ENCODE assay signal across 8 cellular contexts in genomic region chr10:12195281-12195602, GRCh38. TPM values are rescaled to one million over a fixed set of nuclear protein-coding genes. Genes with fewer than 3 reads are reported as not detected.
DNase-seq lines count a peak whose midpoint lies in the region; TF ChIP-seq lines count a peak whose summit lies in the region.

No MANE protein-coding gene starts in this region.

- H3K9me3 ChIP-seq in AG04450 (ENCODE audit: control insufficient read depth, insufficient read depth, low read length) (peaks cover 3% of the 10 kb centered on the region; the same call in 1 of the 2 replicates), Loucy (ENCODE audit: insufficient read depth, low read depth, low read length) (no peaks in the 10 kb centered on the region), ectodermal cell (ENCODE audit: control insufficient read depth, low read length) (no peaks in the 10 kb centered on the region), neural progenitor cell (ENCODE audit: low read depth) (no peaks in the 10 kb centered on the region)

- peak overlapping the region; percentile 83 for H3K4me2 ChIP-seq in Loucy (ENCODE audit: low read depth, low read length, poor library complexity, severe bottlenecking)
- peak overlapping the region; percentile 95 for H3K4me2 ChIP-seq in neural progenitor cell

- 1% methylated on average over 12 of the region's 12 CpGs for WGBS in ectodermal cell, 2 experiments

- H3K9ac ChIP-seq in Loucy (ENCODE audit: low read depth, low read length, poor library complexity, severe bottlenecking) (peak overlapping the region; percentile 87), neural progenitor cell (peak overlapping the region; percentile 72)

- TF ChIP-seq CTCF in AG04450 (IDR thresholded peaks at IDR 0.05; ENCODE audit: low read depth, low read length) (no peak), GM20000 (IDR thresholded peaks at IDR 0.05; ENCODE audit: extremely low read depth, missing control alignments) (no peak), Loucy (conservative IDR thresholded peaks at IDR 0.05; ENCODE audit: low read length) (no peak), neural progenitor cell (IDR thresholded peaks at IDR 0.05) (no peak)

- H3K79me2 ChIP-seq in Loucy (ENCODE audit: insufficient read depth, low read length) (peaks cover 88% of the 10 kb centered on the region), neural progenitor cell (ENCODE audit: low read depth) (peaks cover 95% of the 10 kb centered on the region)

- H3K27ac ChIP-seq in AG04450 (ENCODE audit: low read depth, low read length) (peak overlapping the region; percentile 88), ectodermal cell (ENCODE audit: insufficient read depth, low read depth, low read length, poor library complexity, severe bottlenecking) (no peak overlapping the region), neural progenitor cell (peak overlapping the region; percentile 77)

- H2AFZ ChIP-seq in Loucy (ENCODE audit: low read length) (peak overlapping the region; percentile 96), neural progenitor cell (replicated peaks) (peak overlapping the region; percentile 88)

- peaks cover 4% of the 10 kb centered on the region for H3K36me3 Mint-ChIP-seq in neural progenitor cell

- POLR2A ChIA-PET in AG04450 (lab: Yijun Ruan, JAX), result interaction anchor here (0.6 to 1.6 kb wide), 5 partner anchors 16 to 765 kb away, joined by 3 to 5 read pairs (median 3); partner anchors contain the start of gene UPF2

- CTCF ChIA-PET in AG04450 (lab: Charles Lee), result interaction anchor here (0.6 to 2.3 kb wide), 6 partner anchors 20 to 904 kb away, joined by 3 to 11 read pairs (median 5); partner anchors contain the start of gene OPTN

- H3K4me1 ChIP-seq in Loucy (ENCODE audit: insufficient read depth, low read length, poor library complexity, severe bottlenecking) (peaks cover 38% of the 10 kb centered on the region), ectodermal cell (ENCODE audit: control insufficient read depth, insufficient read depth, low read length) (peaks cover 17% of the 10 kb centered on the region), neural progenitor cell (peaks cover 19% of the 10 kb centered on the region)

- DNase-seq in AG04450 (ENCODE audit: low read depth, low spot score), result no peak
- peak; percentile 7 for DNase-seq in GM20000 (ENCODE audit: low spot score)
- DNase-seq in neural progenitor cell (ENCODE audit: low spot score), result no peak
- DNase-seq in NCI-H128 (lab: John Stamatoyannopoulos, UW; ENCODE audit: unreplicated experiment), result no peak
- no peak for DNase-seq in NCI-H446 (lab: John Stamatoyannopoulos, UW)
- no peak for DNase-seq in EL

- no peaks in the 10 kb centered on the region for H3K9me3 Mint-ChIP-seq in neural progenitor cell

- H3K27me3 Mint-ChIP-seq in neural progenitor cell (ENCODE audit: insufficient read depth, low read depth), result peaks cover 3% of the 10 kb centered on the region

- H3F3A ChIP-seq in Loucy (ENCODE audit: low read depth), result no peaks in the 10 kb centered on the region
- peaks cover 12% of the 10 kb centered on the region for H3F3A ChIP-seq in neural progenitor cell (ENCODE audit: low read depth)

- H4K20me1 ChIP-seq in Loucy (ENCODE audit: insufficient read depth, low read length, poor library complexity, severe bottlenecking) (peaks cover 23% of the 10 kb centered on the region), neural progenitor cell (ENCODE audit: low read depth) (peaks cover 6% of the 10 kb centered on the region)

- no peaks in the 10 kb centered on the region for H3K27me3 ChIP-seq in AG04450 (ENCODE audit: control insufficient read depth, insufficient read depth, low read length)
- H3K27me3 ChIP-seq in Loucy (ENCODE audit: insufficient read depth, low read length, poor library complexity, severe bottlenecking), result no peaks in the 10 kb centered on the region
- H3K27me3 ChIP-seq in ectodermal cell (ENCODE audit: control insufficient read depth, insufficient read depth, low read length, poor library complexity, severe bottlenecking), result no peaks in the 10 kb centered on the region
- no peaks in the 10 kb centered on the region for H3K27me3 ChIP-seq in neural progenitor cell

- H3K4me1 Mint-ChIP-seq in neural progenitor cell, result peaks cover 14% of the 10 kb centered on the region

- H3K27ac Mint-ChIP-seq in neural progenitor cell, result peak overlapping the region; percentile 99

- H3K9me2 ChIP-seq in Loucy (replicated peaks; ENCODE audit: low read depth, low read length), result no peaks in the 10 kb centered on the region

- H3K4me3 ChIP-seq in AG04450 (ENCODE audit: low read depth, low read length), result peak overlapping the region; percentile 99
- peak overlapping the region; percentile 91 for H3K4me3 ChIP-seq in Loucy (ENCODE audit: low read length, poor library complexity, severe bottlenecking)
- H3K4me3 ChIP-seq in ectodermal cell (ENCODE audit: insufficient read depth, low read depth, low read length), result peak overlapping the region; percentile 88
- H3K4me3 ChIP-seq in neural progenitor cell, result peak overlapping the region; percentile 88

- peaks cover 7% of the 10 kb centered on the region; the same call in 1 of the 2 replicates for H3K36me3 ChIP-seq in Loucy (ENCODE audit: insufficient read depth, low read length)
- H3K36me3 ChIP-seq in ectodermal cell (ENCODE audit: control insufficient read depth, insufficient read depth, low read length), result peaks cover 10% of the 10 kb centered on the region
- H3K36me3 ChIP-seq in neural progenitor cell, result peaks cover 10% of the 10 kb centered on the region

- H3K4me3 Mint-ChIP-seq in neural progenitor cell, result peak overlapping the region; percentile 98

RNA-seq across cellular contexts. Expression of gene NUDT5, which starts 0.4 kb away (rescaled TPM):
- 110 and 121 TPM in 2 replicates for polyA plus RNA-seq in AG04450 (2011; rRNA removed)
- polyA minus RNA-seq in AG04450 (2011; rRNA and poly(A)+ RNA removed), result 37.2 and 44.3 TPM in 2 replicates
- 120 TPM for polyA plus RNA-seq in ectodermal cell (2013, experiment 1 of 4)
- polyA plus RNA-seq in ectodermal cell (2013, experiment 2 of 4), result 123 TPM
- polyA plus RNA-seq in ectodermal cell (2013, experiment 3 of 4), result 87.6 TPM
- 99.6 TPM for polyA plus RNA-seq in ectodermal cell (2013, experiment 4 of 4)
- 80.7 and 85.0 TPM in 2 replicates for total RNA-seq in neural progenitor cell (ENCODE audit: low replicate concordance)

RNA-seq across cellular contexts. Expression of gene CDC123, which starts 0.7 kb away (rescaled TPM):
- polyA plus RNA-seq in AG04450 (2011; rRNA removed), result 124 and 138 TPM in 2 replicates
- 211 and 221 TPM in 2 replicates for polyA minus RNA-seq in AG04450 (2011; rRNA and poly(A)+ RNA removed)
- 128 TPM for polyA plus RNA-seq in ectodermal cell (2013, experiment 1 of 4)
- 128 TPM for polyA plus RNA-seq in ectodermal cell (2013, experiment 2 of 4)
- polyA plus RNA-seq in ectodermal cell (2013, experiment 3 of 4), result 113 TPM
- polyA plus RNA-seq in ectodermal cell (2013, experiment 4 of 4), result 130 TPM
- total RNA-seq in neural progenitor cell (ENCODE audit: low replicate concordance), result 134 and 135 TPM in 2 replicates
